ENCODE assay signal across 11 cellular contexts in genomic region chr7:155458317-155459132, GRCh38. TPM values are rescaled to one million over a fixed set of nuclear protein-coding genes. Genes with fewer than 3 reads are reported as not detected.
DNase-seq lines count a peak whose midpoint lies in the region; ATAC-seq and TF ChIP-seq lines count a peak whose summit lies in the region.
"Had no signal": no experiment of that assay in that cellular context is flagged by ENCODE, and none has a peak within 500 bp of the region (broad histone marks: within the 10 kb centered on the region; RNA-seq: fewer than 3 reads in every experiment).

No MANE protein-coding gene starts in this region.

- TF ChIP-seq POLR2A in suprapubic skin (IDR thresholded peaks at IDR 0.05) = no peak

- TF ChIP-seq EP300 in suprapubic skin (IDR thresholded peaks at IDR 0.05) = no peak

- H3K4me1 ChIP-seq in lung (ENCODE audit: control insufficient read depth in 2 of 2, insufficient read depth in 2 of 2, low read length in 2 of 2) = peaks cover 3 to 24% of the 10 kb centered on the region in 2 donors
- peaks cover 51% of the 10 kb centered on the region for H3K4me1 ChIP-seq in suprapubic skin
- H3K4me1 ChIP-seq: BE2C had no signal

- WGBS in lung, 2 donors = 0 to 2% methylated on average over 78 to 113 of the region's 113 CpGs
- WGBS in suprapubic skin = 0% methylated on average over 13 of the region's 113 CpGs

- no peak for ATAC-seq in lung (ENCODE audit: insufficient read depth, low FRiP score)

- no peak overlapping the region for H3K27ac ChIP-seq in lung (ENCODE audit: low read depth in 1 of 2, low read length in 1 of 2)
- no peak overlapping the region for H3K27ac ChIP-seq in suprapubic skin
- H3K27ac ChIP-seq: right lobe of liver had no signal

- H3K36me3 ChIP-seq in lung (ENCODE audit: control insufficient read depth in 2 of 2, insufficient read depth in 2 of 2, low read length in 2 of 2) = no peaks in the 10 kb centered on the region
- H3K36me3 ChIP-seq in suprapubic skin = no peaks in the 10 kb centered on the region
- H3K36me3 ChIP-seq: BE2C, right lobe of liver had no signal

- H3K27me3 ChIP-seq in lung (ENCODE audit: control insufficient read depth, insufficient read depth) (peaks cover 33% of the 10 kb centered on the region), suprapubic skin (peaks cover 96% of the 10 kb centered on the region)

- in situ Hi-C loops in astrocyte of the cerebellum (cut with HindIII; ENCODE audit: low sequenced_read_pairs) = no loop called here

- peak overlapping the region; percentile 46 for H3K4me3 ChIP-seq in astrocyte of the cerebellum (ENCODE audit: low read depth, low read length)
- H3K4me3 ChIP-seq in lung = peak overlapping the region; percentile 23
- peak overlapping the region; percentile 48 for H3K4me3 ChIP-seq in suprapubic skin

- DNase-seq in activated CD8-positive, alpha-beta memory T cell treated with anti-CD3 and anti-CD28 coated beads for 24 hours = peak; percentile 63
- DNase-seq in activated CD8-positive, alpha-beta memory T cell treated with anti-CD3 and anti-CD28 coated beads, Interleukin-2, amount 50 U/mL, for 4 hours = no peak
- DNase-seq in astrocyte of the cerebellum (ENCODE audit: low read depth) (no peak), lung (ENCODE audit: low spot score) (no peak), suprapubic skin (ENCODE audit: low spot score in 2 of 2) (no peak), T-helper 9 cell (no peak), mucosa of gallbladder (ENCODE audit: low spot score) (no peak), AG08396 (ENCODE audit: low spot score) (no peak)
- DNase-seq: BE2C, right lobe of liver, SHP77 had no signal

- peaks cover 0 to 13% of the 10 kb centered on the region in 2 donors for H3K9me3 ChIP-seq in lung (ENCODE audit: control insufficient read depth in 2 of 2, insufficient read depth in 1 of 2, low read length in 1 of 2)
- no peaks in the 10 kb centered on the region for H3K9me3 ChIP-seq in suprapubic skin
- H3K9me3 ChIP-seq: BE2C, right lobe of liver had no signal

- TF ChIP-seq CTCF in astrocyte of the cerebellum (IDR thresholded peaks at IDR 0.05; ENCODE audit: low read depth, low read length, missing control alignments) (no peak), lung (IDR thresholded peaks at IDR 0.05; ENCODE audit: control extremely low read depth, extremely low read depth) (no peak), suprapubic skin (IDR thresholded peaks at IDR 0.05) (no peak)

RNA-seq across cellular contexts. Expression of gene EN2, which starts 0.6 kb away (rescaled TPM):
- total RNA-seq in lung (under 1 TPM in 1 of 2 donors, not detected in 1; 0.06 TPM), suprapubic skin (under 1 TPM in 3 of 4 donors, not detected in 1; 0.21 to 0.56 (median 0.34) TPM), mucosa of gallbladder (not detected)
- polyA plus RNA-seq in lung = under 1 TPM; 0.02 to 0.04 TPM
- total RNA-seq: right lobe of liver had no signal
